Comparison of ENCODE assay signal across 9 cellular contexts in genomic region chr19:13463296-13463695, GRCh38. TPM values are rescaled to one million over a fixed set of nuclear protein-coding genes. Genes with fewer than 3 reads are reported as not detected.
DNase-seq lines count a peak whose midpoint lies in the region; ATAC-seq and TF ChIP-seq lines count a peak whose summit lies in the region.
"Had no signal": no experiment of that assay in that cellular context is flagged by ENCODE, and none has a peak within 500 bp of the region (broad histone marks: within the 10 kb centered on the region; RNA-seq: fewer than 3 reads in every experiment).

No MANE protein-coding gene starts in this region.

- no peaks in the 10 kb centered on the region for H3K36me3 Mint-ChIP-seq in activated CD8-positive, alpha-beta T cell treated with anti-CD3 and anti-CD28 coated beads for 36 hours (ENCODE audit: low read depth)

- no peaks in the 10 kb centered on the region for H3K4me1 Mint-ChIP-seq in activated CD8-positive, alpha-beta T cell treated with anti-CD3 and anti-CD28 coated beads for 36 hours (ENCODE audit: low read depth)

- H3K4me3 Mint-ChIP-seq in activated CD8-positive, alpha-beta T cell treated with anti-CD3 and anti-CD28 coated beads for 36 hours: no peak overlapping the region

- DNase-seq in EL (peak; percentile 11), HuH-7 (ENCODE audit: low spot score) (peak; percentile 20), lung microvascular endothelial cell (ENCODE audit: low read depth in 2 of 2) (peak; percentile 6 to 15), dedifferentiated amniotic fluid mesenchymal stem cell (ENCODE audit: extremely low spot score) (no peak), GM10266 (ENCODE audit: extremely low spot score) (no peak)
- peak; percentile 25 for DNase-seq in activated CD8-positive, alpha-beta T cell treated with anti-CD3 and anti-CD28 coated beads for 36 hours
- DNase-seq: NCI-H510A, T1000 had no signal

- intact Hi-C loops in activated CD8-positive, alpha-beta T cell treated with anti-CD3 and anti-CD28 coated beads for 36 hours (cut with micrococcal nuclease): no loop called here

- POLR2A ChIA-PET in activated CD8-positive, alpha-beta T cell treated with anti-CD3 and anti-CD28 coated beads for 36 hours (lab: Charles Lee): no interaction called here

- H3K27ac Mint-ChIP-seq in activated CD8-positive, alpha-beta T cell treated with anti-CD3 and anti-CD28 coated beads for 36 hours: no peak overlapping the region

- no peaks in the 10 kb centered on the region for H3K9me3 Mint-ChIP-seq in activated CD8-positive, alpha-beta T cell treated with anti-CD3 and anti-CD28 coated beads for 36 hours

- ATAC-seq in activated CD8-positive, alpha-beta T cell treated with anti-CD3 and anti-CD28 coated beads for 36 hours: no peak
- no peak for ATAC-seq in GM18861 (IDR thresholded peaks at IDR 0.05; ENCODE audit: unreplicated experiment)

- TF ChIP-seq CTCF in activated CD8-positive, alpha-beta T cell treated with anti-CD3 and anti-CD28 coated beads for 36 hours (IDR thresholded peaks at IDR 0.05): no peak
- TF ChIP-seq CTCF in GM10266 (IDR thresholded peaks at IDR 0.05; ENCODE audit: control insufficient read depth, insufficient read depth, low read depth, missing control alignments): no peak

- CTCF ChIA-PET in activated CD8-positive, alpha-beta T cell treated with anti-CD3 and anti-CD28 coated beads for 36 hours (lab: Charles Lee): no interaction called here

- H3K27me3 Mint-ChIP-seq in activated CD8-positive, alpha-beta T cell treated with anti-CD3 and anti-CD28 coated beads for 36 hours: peaks cover 10% of the 10 kb centered on the region

RNA-seq across cellular contexts. Expression of gene CACNA1A, which starts 43.0 kb away (rescaled TPM):
- total RNA-seq in activated CD8-positive, alpha-beta T cell treated with anti-CD3 and anti-CD28 coated beads for 36 hours: under 1 TPM; 0.29 to 0.36 TPM
- under 0.01 and 0.20 TPM in 2 replicates for total RNA-seq in lung microvascular endothelial cell

Comparison
In these comparisons a context has a peak if more than half of its experiments do, and no peak if none do; other contexts are left out.
1. DNase-seq: peak in EL (single experiment), HuH-7 (single experiment), activated CD8-positive, alpha-beta T cell treated with anti-CD3 and anti-CD28 coated beads for 36 hours (single experiment) and lung microvascular endothelial cell (2 of 2); none in dedifferentiated amniotic fluid mesenchymal stem cell (single experiment) and GM10266 (single experiment).